Comparison of ENCODE assay signal across 22 cellular contexts in genomic region chr10:74208997-74209396, GRCh38. TPM values are rescaled to one million over a fixed set of nuclear protein-coding genes. Genes with fewer than 3 reads are reported as not detected.
DNase-seq lines count a peak whose midpoint lies in the region; ATAC-seq and TF ChIP-seq lines count a peak whose summit lies in the region.
"Had no signal": no experiment of that assay in that cellular context is flagged by ENCODE, and none has a peak within 500 bp of the region (broad histone marks: within the 10 kb centered on the region; RNA-seq: fewer than 3 reads in every experiment).

No MANE protein-coding gene starts in this region.

- no peaks in the 10 kb centered on the region for H3K27me3 Mint-ChIP-seq in WTC11 (ENCODE audit: low read depth)
- H3K27me3 Mint-ChIP-seq in activated T-helper 17 cell treated with anti-CD3 and anti-CD28 coated beads, Interleukin-2, amount 50 U/mL, for 72 hours = no peaks in the 10 kb centered on the region

- 53% methylated on average over 3 of the region's 3 CpGs for WGBS in mammary epithelial cell (ENCODE audit: low coverage, missing lambda C conversion rate)

- H3K4me1 ChIP-seq in mammary epithelial cell (ENCODE audit: insufficient read depth, low read length) (peaks cover 28% of the 10 kb centered on the region), breast epithelium (no peaks in the 10 kb centered on the region), uterus (no peaks in the 10 kb centered on the region)

- CTCF ChIA-PET in mammary epithelial cell (lab: Charles Lee; ENCODE audit: low non-redundant PET) = no interaction called here
- CTCF ChIA-PET in WTC11 (lab: Charles Lee) = no interaction called here

- H3K4me3 ChIP-seq in mammary epithelial cell (replicated peaks in 1 of 3; ENCODE audit: insufficient read depth in 1 of 3, low read depth in 2 of 3, low read length in 3 of 3) (no peak overlapping the region), breast epithelium (no peak overlapping the region), uterus (no peak overlapping the region)
- H3K4me3 ChIP-seq: GM12878 had no signal

- ATAC-seq in WTC11 (no peak), HG02798 (IDR thresholded peaks at IDR 0.05; ENCODE audit: poor library complexity, unreplicated experiment) (no peak)
- ATAC-seq in activated T-helper 17 cell treated with anti-CD3 and anti-CD28 coated beads, Interleukin-2, amount 50 U/mL, for 72 hours (replicated peaks) = no peak
- ATAC-seq: GM12878, Panc1 had no signal

- intact Hi-C loops in mammary epithelial cell (cut with micrococcal nuclease) (no loop called here), breast epithelium (cut with DNase I; ENCODE audit: low total_unique reads) (no loop called here), uterus (cut with DNase I; ENCODE audit: low total_unique reads) (no loop called here)

- POLR2A ChIA-PET in WTC11 (lab: Charles Lee) = no interaction called here

- dilution Hi-C loops in mammary epithelial cell (cut with HindIII; ENCODE audit: low sequenced_read_pairs) = loop anchor here (5.0 kb wide), 1 partner anchor 52 kb away; no protein-coding TSS in a partner anchor

- peak overlapping the region; percentile 4 for H3K4me2 ChIP-seq in mammary epithelial cell (ENCODE audit: insufficient read depth, low read depth, low read length)
- H3K4me2 ChIP-seq: SK-N-SH had no signal

- H3K36me3 ChIP-seq in mammary epithelial cell (ENCODE audit: insufficient read depth, low read length) (peaks cover 6% of the 10 kb centered on the region), breast epithelium (no peaks in the 10 kb centered on the region), uterus (no peaks in the 10 kb centered on the region)

- H3K4me1 Mint-ChIP-seq in WTC11 = peaks cover 13% of the 10 kb centered on the region; the same call in 1 of the 2 replicates
- peaks cover 16% of the 10 kb centered on the region for H3K4me1 Mint-ChIP-seq in activated T-helper 17 cell treated with anti-CD3 and anti-CD28 coated beads, Interleukin-2, amount 50 U/mL, for 72 hours

- TF ChIP-seq POLR2A in breast epithelium (IDR thresholded peaks at IDR 0.05) (no peak), uterus (IDR thresholded peaks at IDR 0.05) (no peak)

- H3K79me2 ChIP-seq in mammary epithelial cell (ENCODE audit: insufficient read depth, low read length) = peaks cover 88% of the 10 kb centered on the region

- H3K9ac ChIP-seq in mammary epithelial cell (ENCODE audit: insufficient read depth, low read length) = no peak overlapping the region
- H3K9ac ChIP-seq: SK-N-SH had no signal

- in situ Hi-C loops in mammary epithelial cell (cut with MboI; ENCODE audit: low sequenced_read_pairs in 2 of 2) = no loop called here

- no peaks in the 10 kb centered on the region for H4K20me1 ChIP-seq in mammary epithelial cell (ENCODE audit: insufficient read depth, low read length)

- H3K4me3 Mint-ChIP-seq in WTC11 = no peak overlapping the region
- H3K4me3 Mint-ChIP-seq in activated T-helper 17 cell treated with anti-CD3 and anti-CD28 coated beads, Interleukin-2, amount 50 U/mL, for 72 hours = no peak overlapping the region

- H3K9me3 Mint-ChIP-seq in WTC11 = peaks cover 7% of the 10 kb centered on the region; the same call in 1 of the 2 replicates
- no peaks in the 10 kb centered on the region for H3K9me3 Mint-ChIP-seq in activated T-helper 17 cell treated with anti-CD3 and anti-CD28 coated beads, Interleukin-2, amount 50 U/mL, for 72 hours

- no peak for TF ChIP-seq CTCF in mammary epithelial cell (conservative IDR thresholded peaks at IDR 0.05 in 1 of 2, IDR thresholded peaks at IDR 0.05 in 1 of 2; ENCODE audit: extremely low read depth in 1 of 2, insufficient read depth in 1 of 2, low read depth in 1 of 2, low read length in 2 of 2)
- TF ChIP-seq CTCF in breast epithelium (IDR thresholded peaks at IDR 0.05) = no peak
- no peak for TF ChIP-seq CTCF in WTC11 (IDR thresholded peaks at IDR 0.05)
- TF ChIP-seq CTCF in uterus (IDR thresholded peaks at IDR 0.05) = no peak

- H3K27me3 ChIP-seq in mammary epithelial cell (ENCODE audit: insufficient read depth, low read length) (no peaks in the 10 kb centered on the region), breast epithelium (no peaks in the 10 kb centered on the region), uterus (no peaks in the 10 kb centered on the region)

- peaks cover 3% of the 10 kb centered on the region; the same call in 1 of the 2 replicates for H3K36me3 Mint-ChIP-seq in WTC11
- H3K36me3 Mint-ChIP-seq in activated T-helper 17 cell treated with anti-CD3 and anti-CD28 coated beads, Interleukin-2, amount 50 U/mL, for 72 hours (ENCODE audit: low read depth) = peaks cover 25% of the 10 kb centered on the region

- no peak for DNase-seq in mammary epithelial cell
- no peak for DNase-seq in breast epithelium (ENCODE audit: low spot score in 2 of 2)
- DNase-seq in WTC11 (ENCODE audit: low spot score) = no peak
- DNase-seq in myocyte (ENCODE audit: low read depth) = peak; percentile 22
- no peak for DNase-seq in NCI-H1694 (lab: John Stamatoyannopoulos, UW)
- DNase-seq in uterus = no peak
- DNase-seq: 8988T, ACHN, DMS53, GOT3, HCEC 1CT, Kasumi-1, NCI-H1436, NCI-H187 treated with DMSO at 0.1 percent for 48 hours, NCI-H345, NCI-H510A treated with DMSO at 0.1 percent for 48 hours, SIG-M5, SK-N-SH had no signal

- H2AFZ ChIP-seq in mammary epithelial cell (ENCODE audit: low read depth, low read length) = no peak overlapping the region

- H3K27ac Mint-ChIP-seq in WTC11 = peak overlapping the region; percentile 37; the same call in 1 of the 2 replicates
- H3K27ac Mint-ChIP-seq in activated T-helper 17 cell treated with anti-CD3 and anti-CD28 coated beads, Interleukin-2, amount 50 U/mL, for 72 hours = no peak overlapping the region

- H3K27ac ChIP-seq in mammary epithelial cell (ENCODE audit: insufficient read depth, low read depth, low read length) (no peak overlapping the region), breast epithelium (no peak overlapping the region), uterus (no peak overlapping the region)

- no TSS peak for BruUV-seq in mammary epithelial cell (replicated peaks; lab: Mats Ljungman, UMichigan)

- H3K9me3 ChIP-seq in mammary epithelial cell (replicated peaks; ENCODE audit: insufficient read depth, low read length) (no peaks in the 10 kb centered on the region), breast epithelium (no peaks in the 10 kb centered on the region), uterus (no peaks in the 10 kb centered on the region)
- H3K9me3 ChIP-seq: SK-N-SH had no signal

TF ChIP-seq in WTC11, 78 proteins besides CTCF, POLR2A, EP300 and RAD21 (continues in another document):
- no peak for TF ChIP-seq TCF7 (CRISPR knock-in tag; IDR thresholded peaks at IDR 0.05; ENCODE audit: low read depth)
- TF ChIP-seq ZNF671 (CRISPR knock-in tag; IDR thresholded peaks at IDR 0.05) = no peak
- no peak for TF ChIP-seq ZNF317 (CRISPR knock-in tag; IDR thresholded peaks at IDR 0.05; ENCODE audit: borderline replicate concordance, low read depth)
- TF ChIP-seq SMAD4 (CRISPR knock-in tag; IDR thresholded peaks at IDR 0.05) = no peak
- TF ChIP-seq NR2C2 (CRISPR knock-in tag; IDR thresholded peaks at IDR 0.05) = no peak
- TF ChIP-seq, protein P1, sequence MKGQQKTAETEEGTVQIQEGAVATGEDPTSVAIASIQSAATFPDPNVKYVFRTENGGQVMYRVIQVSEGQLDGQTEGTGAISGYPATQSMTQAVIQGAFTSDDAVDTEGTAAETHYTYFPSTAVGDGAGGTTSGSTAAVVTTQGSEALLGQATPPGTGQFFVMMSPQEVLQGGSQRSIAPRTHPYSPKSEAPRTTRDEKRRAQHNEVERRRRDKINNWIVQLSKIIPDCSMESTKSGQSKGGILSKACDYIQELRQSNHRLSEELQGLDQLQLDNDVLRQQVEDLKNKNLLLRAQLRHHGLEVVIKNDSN (CRISPR knock-in tag; IDR thresholded peaks at IDR 0.05) = no peak
- no peak for TF ChIP-seq OVOL2 (CRISPR knock-in tag; IDR thresholded peaks at IDR 0.05; ENCODE audit: borderline replicate concordance)
- no peak for TF ChIP-seq ATF3 (CRISPR knock-in tag; conservative IDR thresholded peaks at IDR 0.05)
- TF ChIP-seq, protein P2, sequence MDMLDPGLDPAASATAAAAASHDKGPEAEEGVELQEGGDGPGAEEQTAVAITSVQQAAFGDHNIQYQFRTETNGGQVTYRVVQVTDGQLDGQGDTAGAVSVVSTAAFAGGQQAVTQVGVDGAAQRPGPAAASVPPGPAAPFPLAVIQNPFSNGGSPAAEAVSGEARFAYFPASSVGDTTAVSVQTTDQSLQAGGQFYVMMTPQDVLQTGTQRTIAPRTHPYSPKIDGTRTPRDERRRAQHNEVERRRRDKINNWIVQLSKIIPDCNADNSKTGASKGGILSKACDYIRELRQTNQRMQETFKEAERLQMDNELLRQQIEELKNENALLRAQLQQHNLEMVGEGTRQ (CRISPR knock-in tag; IDR thresholded peaks at IDR 0.05) = no peak
- TF ChIP-seq ZNF263 (CRISPR knock-in tag; IDR thresholded peaks at IDR 0.05; ENCODE audit: low read depth) = no peak
- TF ChIP-seq ESRRA (CRISPR knock-in tag; IDR thresholded peaks at IDR 0.05; ENCODE audit: borderline replicate concordance) = no peak

RNA-seq across cellular contexts. Expression of gene ADK, which starts 58.0 kb away (rescaled TPM):
- total RNA-seq in mammary epithelial cell = 100 to 1,000 TPM in 1 of 2 donors, 10 to 100 TPM in 1; 87.9 to 120 TPM
- 68.7 TPM for polyA plus RNA-seq in mammary epithelial cell
- polyA minus RNA-seq in mammary epithelial cell = 39.9 TPM
- 10 to 100 TPM; 27.2 to 50.8 (median 40.0) TPM for total RNA-seq in breast epithelium
- 30.2 to 32.7 TPM (median 32.5 TPM) in 3 replicates for total RNA-seq in WTC11 (2021)
- total RNA-seq in myocyte = 65.4 and 68.1 TPM in 2 replicates
- 29.7 TPM for polyA plus RNA-seq in myocyte (2012)
- total RNA-seq in uterus = 10 to 100 TPM; 12.6 to 41.1 (median 19.0) TPM
- 10 to 100 TPM; 51.4 to 72.1 TPM for total RNA-seq in activated T-helper 17 cell treated with anti-CD3 and anti-CD28 coated beads, Interleukin-2, amount 50 U/mL, for 72 hours

RNA-seq across cellular contexts. Expression of gene AP3M1, which starts 58.4 kb away (rescaled TPM):
- total RNA-seq in mammary epithelial cell (10 to 100 TPM; 30.2 to 34.3 TPM), breast epithelium (10 to 100 TPM; 22.3 to 38.1 (median 23.2) TPM), WTC11 (2021) (33.7 to 37.3 TPM (median 36.5 TPM) in 3 replicates), myocyte (39.1 and 40.6 TPM in 2 replicates), uterus (10 to 100 TPM; 13.8 to 37.8 (median 28.4) TPM)
- 23.8 TPM for polyA plus RNA-seq in mammary epithelial cell
- polyA minus RNA-seq in mammary epithelial cell = 22.9 TPM
- polyA plus RNA-seq in myocyte (2012) = 24.0 TPM
- 10 to 100 TPM; 32.5 to 55.0 TPM for total RNA-seq in activated T-helper 17 cell treated with anti-CD3 and anti-CD28 coated beads, Interleukin-2, amount 50 U/mL, for 72 hours
